ENCODE assay signal across 18 cellular contexts in genomic region chr10:71625445-71626175, GRCh38.
DNase-seq lines count a peak whose midpoint lies in the region; ATAC-seq, FAIRE-seq and TF ChIP-seq lines count a peak whose summit lies in the region.
"Had no signal": no experiment of that assay in that cellular context is flagged by ENCODE, and none has a peak within 500 bp of the region (broad histone marks: within the 10 kb centered on the region; RNA-seq: fewer than 3 reads in every experiment).

No MANE protein-coding gene starts in this region.

- H3K36me3 ChIP-seq in H1 (ENCODE audit: control insufficient read depth in 2 of 4, insufficient read depth in 4 of 4, low read length in 3 of 4) = no peaks in the 10 kb centered on the region
- H3K36me3 ChIP-seq in tibial nerve = no peaks in the 10 kb centered on the region
- H3K36me3 ChIP-seq: BLaER1 treated with 17β-estradiol and CSF1 and Interleukin-3, amounts not matched to agents 10 nM and 100 nM had no signal

- no peak for DNase-seq in activated naive CD4-positive, alpha-beta T cell treated with anti-CD3 and anti-CD28 coated beads, Interleukin-2, amount 10 ng/mL, durations not matched to agents 7 days and 5 days
- DNase-seq in activated naive CD4-positive, alpha-beta T cell treated with anti-CD3 and anti-CD28 coated beads, Interleukin-2, amount 50 U/mL, for 16 hours = no peak
- no peak for DNase-seq in H1 (ENCODE audit: low read depth in 1 of 2, low spot score in 2 of 2)
- peak; percentile 39 for DNase-seq in left kidney (ENCODE audit: low read depth, low spot score)
- no peak for DNase-seq in tibial nerve (ENCODE audit: low spot score in 2 of 2)
- no peak for DNase-seq in NCI-H345 (lab: John Stamatoyannopoulos, UW)
- DNase-seq: 8988T; Calu3; CD8-positive, alpha-beta T cell; DND-41; EL; HCEC 1CT had no signal

- H3K9me3 ChIP-seq in H1 (ENCODE audit: insufficient read depth in 2 of 2, low read depth in 1 of 2, low read length in 1 of 2) = no peaks in the 10 kb centered on the region
- H3K9me3 ChIP-seq in tibial nerve = no peaks in the 10 kb centered on the region
- H3K9me3 ChIP-seq: BLaER1 treated with 17β-estradiol and CSF1 and Interleukin-3, amounts not matched to agents 10 nM and 100 nM had no signal

- no peaks in the 10 kb centered on the region for H3K79me1 ChIP-seq in H1 (ENCODE audit: low read depth, low read length)

- no peaks in the 10 kb centered on the region for H4K20me1 ChIP-seq in H1 (replicated peaks in 1 of 2; ENCODE audit: control insufficient read depth in 1 of 2, insufficient read depth in 2 of 2, low read length in 2 of 2)
- H4K20me1 ChIP-seq: BLaER1 treated with 17β-estradiol and CSF1 and Interleukin-3, amounts not matched to agents 10 nM and 100 nM had no signal

- H3K4ac ChIP-seq in H1 (replicated peaks; ENCODE audit: insufficient read length, low read depth, low read length) = no peak overlapping the region

- H3K27me3 ChIP-seq in H1 (replicated peaks in 1 of 4; ENCODE audit: control insufficient read depth in 3 of 4, extremely low read depth in 1 of 4, insufficient read depth in 3 of 4, low read length in 3 of 4) (peaks cover 0 to 3% (median 0%) of the 10 kb centered on the region in 4 experiments; a peak in 2 of 7 replicates), tibial nerve (no peaks in the 10 kb centered on the region)
- H3K27me3 ChIP-seq: BLaER1 treated with 17β-estradiol and CSF1 and Interleukin-3, amounts not matched to agents 10 nM and 100 nM had no signal

- H3K36me3 Mint-ChIP-seq in activated naive CD4-positive, alpha-beta T cell treated with anti-CD3 and anti-CD28 coated beads, Interleukin-2, amount 10 ng/mL, durations not matched to agents 7 days and 5 days = no peaks in the 10 kb centered on the region
- no peaks in the 10 kb centered on the region for H3K36me3 Mint-ChIP-seq in stimulated activated memory B cell treated with anti-CD40 and anti-IgM and Interleukin-4, amounts not matched to agents 10 μg/mL and 1 μg/mL and 100 μg/mL, for 72 hours
- H3K36me3 Mint-ChIP-seq: CD8-positive, alpha-beta T cell had no signal

- TF ChIP-seq CTCF in H1 (IDR thresholded peaks at IDR 0.05; ENCODE audit: control extremely low read depth in 1 of 3, insufficient read depth in 1 of 3, low read depth in 1 of 3, low read length in 3 of 3) (no peak), tibial nerve (IDR thresholded peaks at IDR 0.05) (no peak)

- H4K91ac ChIP-seq in H1 (replicated peaks; ENCODE audit: insufficient read length, low read length) = no peak overlapping the region

- H3K79me2 ChIP-seq in H1 (ENCODE audit: control insufficient read depth in 1 of 2, insufficient read depth in 2 of 2, low read length in 2 of 2) = no peaks in the 10 kb centered on the region

- CTCF ChIA-PET in activated naive CD4-positive, alpha-beta T cell treated with anti-CD3 and anti-CD28 coated beads, Interleukin-2, amount 10 ng/mL, durations not matched to agents 7 days and 5 days (lab: Charles Lee) = interaction anchor here (1.5 kb wide), 1 partner anchor 16 kb away, joined by 4 read pairs; no protein-coding TSS in a partner anchor
- CTCF ChIA-PET in H1 (lab: Charles Lee; ENCODE audit: partially characterized antibody) = interaction anchor here (0.5 to 16.1 kb wide), 12 partner anchors 9 to 241 kb away, joined by 3 to 169 read pairs (median 7); no protein-coding TSS in a partner anchor

- no peak overlapping the region for H4K5ac ChIP-seq in H1 (ENCODE audit: insufficient read length, low read depth, low read length)

- peaks cover 44% of the 10 kb centered on the region for H3K27me3 Mint-ChIP-seq in activated naive CD4-positive, alpha-beta T cell treated with anti-CD3 and anti-CD28 coated beads, Interleukin-2, amount 10 ng/mL, durations not matched to agents 7 days and 5 days
- H3K27me3 Mint-ChIP-seq in stimulated activated memory B cell treated with anti-CD40 and anti-IgM and Interleukin-4, amounts not matched to agents 10 μg/mL and 1 μg/mL and 100 μg/mL, for 72 hours = peaks cover 37% of the 10 kb centered on the region

- no peaks in the 10 kb centered on the region for H3K4me1 Mint-ChIP-seq in activated naive CD4-positive, alpha-beta T cell treated with anti-CD3 and anti-CD28 coated beads, Interleukin-2, amount 10 ng/mL, durations not matched to agents 7 days and 5 days
- H3K4me1 Mint-ChIP-seq in stimulated activated memory B cell treated with anti-CD40 and anti-IgM and Interleukin-4, amounts not matched to agents 10 μg/mL and 1 μg/mL and 100 μg/mL, for 72 hours = peaks cover 19% of the 10 kb centered on the region

- no peak overlapping the region for H3K4me3 Mint-ChIP-seq in activated naive CD4-positive, alpha-beta T cell treated with anti-CD3 and anti-CD28 coated beads, Interleukin-2, amount 10 ng/mL, durations not matched to agents 7 days and 5 days
- no peak overlapping the region for H3K4me3 Mint-ChIP-seq in stimulated activated memory B cell treated with anti-CD40 and anti-IgM and Interleukin-4, amounts not matched to agents 10 μg/mL and 1 μg/mL and 100 μg/mL, for 72 hours
- H3K4me3 Mint-ChIP-seq: CD8-positive, alpha-beta T cell had no signal

- H2AFZ ChIP-seq in H1 (ENCODE audit: low read length) = no peak overlapping the region

- ATAC-seq in stimulated activated memory B cell treated with anti-CD40 and anti-IgM and Interleukin-4, amounts not matched to agents 10 μg/mL and 1 μg/mL and 100 μg/mL, for 72 hours = no peak
- no peak for ATAC-seq in GM19328 (IDR thresholded peaks at IDR 0.05; ENCODE audit: unreplicated experiment)
- ATAC-seq: CD8-positive, alpha-beta T cell; GM12878 had no signal

- H3K4me1 ChIP-seq in H1 (replicated peaks in 1 of 4; ENCODE audit: control insufficient read depth in 3 of 4, insufficient read depth in 4 of 4, low read length in 3 of 4) = peaks cover 25 to 58% (median 37%) of the 10 kb centered on the region in 4 experiments
- peaks cover 0 to 29% (median 5%) of the 10 kb centered on the region in 4 donors for H3K4me1 ChIP-seq in tibial nerve

- no peak for TF ChIP-seq EP300 in H1 (IDR thresholded peaks at IDR 0.05; ENCODE audit: borderline replicate concordance in 1 of 2, low read depth in 2 of 2, low read length in 2 of 2)
- no peak for TF ChIP-seq EP300 in tibial nerve (IDR thresholded peaks at IDR 0.05)

- POLR2A ChIA-PET in H1 (lab: Charles Lee; ENCODE audit: partially characterized antibody) = no interaction called here

- H3K27ac Mint-ChIP-seq in activated naive CD4-positive, alpha-beta T cell treated with anti-CD3 and anti-CD28 coated beads, Interleukin-2, amount 10 ng/mL, durations not matched to agents 7 days and 5 days = peak overlapping the region; percentile 50
- H3K27ac Mint-ChIP-seq in stimulated activated memory B cell treated with anti-CD40 and anti-IgM and Interleukin-4, amounts not matched to agents 10 μg/mL and 1 μg/mL and 100 μg/mL, for 72 hours = no peak overlapping the region
- H3K27ac Mint-ChIP-seq: CD8-positive, alpha-beta T cell had no signal

- no peak overlapping the region for H4K8ac ChIP-seq in H1 (ENCODE audit: extremely low read depth, insufficient read depth, low read length)

- no peak overlapping the region for H2BK12ac ChIP-seq in H1 (ENCODE audit: low read depth, low read length)

- TF ChIP-seq POLR2A in H1 (IDR thresholded peaks at IDR 0.05; ENCODE audit: control extremely low read depth in 1 of 2, low read depth in 2 of 2, low read length in 2 of 2) = no peak
- TF ChIP-seq POLR2A in tibial nerve (IDR thresholded peaks at IDR 0.05) = no peak

- H2AK5ac ChIP-seq in H1 (ENCODE audit: low read depth, low read length) = no peak overlapping the region

- 70% methylated on average over 11 of the region's 11 CpGs; no CpG with 5 or more reads in 1 of the 2 experiments for WGBS in H1 (ENCODE audit: extremely low coverage in 1 of 2, insufficient coverage in 1 of 2, insufficient read length in 1 of 2, insufficient replicate concordance in 2 of 2, low coverage in 1 of 2, low lambda C conversion rate in 2 of 2, missing lambda C conversion rate in 1 of 2), 2 experiments
- 81 to 83% methylated on average over 11 of the region's 11 CpGs for WGBS in tibial nerve, 2 donors

- no peak overlapping the region for H2BK5ac ChIP-seq in H1 (ENCODE audit: low read depth, low read length)

- H3K23ac ChIP-seq in H1 (ENCODE audit: insufficient read length) = no peak overlapping the region

- no peak overlapping the region for H2BK120ac ChIP-seq in H1 (replicated peaks; ENCODE audit: low read depth, low read length)

- no peak for TF ChIP-seq RAD21 in H1 (IDR thresholded peaks at IDR 0.05 in 1 of 2, conservative IDR thresholded peaks at IDR 0.05 in 1 of 2; ENCODE audit: low read depth in 2 of 2, low read length in 2 of 2)

- H3K9ac ChIP-seq in H1 (replicated peaks in 1 of 4; ENCODE audit: extremely low read depth in 1 of 4, low read depth in 3 of 4, low read length in 3 of 4) = no peak overlapping the region
- H3K9ac ChIP-seq: BLaER1 treated with 17β-estradiol and CSF1 and Interleukin-3, amounts not matched to agents 10 nM and 100 nM had no signal

- H2BK15ac ChIP-seq in H1 (ENCODE audit: low read length) = 0 out of 2 replicates have a peak overlapping the region, but pooled peaks have one; percentile 13

- H2BK20ac ChIP-seq in H1 (ENCODE audit: low read length) = no peak overlapping the region

- H3K23me2 ChIP-seq in H1 (ENCODE audit: low read depth, low read length) = no peaks in the 10 kb centered on the region; the same call in 1 of the 2 replicates

- H3K18ac ChIP-seq in H1 (ENCODE audit: extremely low read depth, low read length) = no peak overlapping the region

- no peak overlapping the region for H3K14ac ChIP-seq in H1 (ENCODE audit: insufficient read length)

- no peak overlapping the region for H3K56ac ChIP-seq in H1 (replicated peaks; ENCODE audit: insufficient read length, low read depth, low read length)

- no peak overlapping the region for H3K4me2 ChIP-seq in H1 (ENCODE audit: insufficient read depth in 1 of 2, low read depth in 2 of 2, low read length in 2 of 2)

- FAIRE-seq in H1 (lab: Jason Lieb, UNC) = no peak
- FAIRE-seq: GM12878, H54 had no signal

- no peak overlapping the region for H3K27ac ChIP-seq in H1 (ENCODE audit: low read depth, low read length)
- H3K27ac ChIP-seq in tibial nerve = no peak overlapping the region
- H3K27ac ChIP-seq: BLaER1 treated with 17β-estradiol and CSF1 and Interleukin-3, amounts not matched to agents 10 nM and 100 nM; HL-60 had no signal

- no peaks in the 10 kb centered on the region for H3K9me3 Mint-ChIP-seq in activated naive CD4-positive, alpha-beta T cell treated with anti-CD3 and anti-CD28 coated beads, Interleukin-2, amount 10 ng/mL, durations not matched to agents 7 days and 5 days
- no peaks in the 10 kb centered on the region for H3K9me3 Mint-ChIP-seq in stimulated activated memory B cell treated with anti-CD40 and anti-IgM and Interleukin-4, amounts not matched to agents 10 μg/mL and 1 μg/mL and 100 μg/mL, for 72 hours
- H3K9me3 Mint-ChIP-seq: CD8-positive, alpha-beta T cell had no signal

- H3K4me3 ChIP-seq in H1 (ENCODE audit: extremely low read depth in 1 of 4, insufficient read depth in 2 of 4, low read depth in 3 of 4, low read length in 4 of 4) = no peak overlapping the region
- H3K4me3 ChIP-seq in tibial nerve = no peak overlapping the region
- H3K4me3 ChIP-seq: BLaER1 treated with 17β-estradiol and CSF1 and Interleukin-3, amounts not matched to agents 10 nM and 100 nM; GM12878 had no signal

TF ChIP-seq in H1, 55 proteins besides CTCF, POLR2A, EP300 and RAD21 (continues in another document):
- TF ChIP-seq FOSL1 (IDR thresholded peaks at IDR 0.05; ENCODE audit: insufficient read depth, low read depth, low read length) = no peak
- TF ChIP-seq RFX5 (IDR thresholded peaks at IDR 0.05; ENCODE audit: borderline replicate concordance, low read depth, low read length) = no peak
